In the genomic region with DNA sequence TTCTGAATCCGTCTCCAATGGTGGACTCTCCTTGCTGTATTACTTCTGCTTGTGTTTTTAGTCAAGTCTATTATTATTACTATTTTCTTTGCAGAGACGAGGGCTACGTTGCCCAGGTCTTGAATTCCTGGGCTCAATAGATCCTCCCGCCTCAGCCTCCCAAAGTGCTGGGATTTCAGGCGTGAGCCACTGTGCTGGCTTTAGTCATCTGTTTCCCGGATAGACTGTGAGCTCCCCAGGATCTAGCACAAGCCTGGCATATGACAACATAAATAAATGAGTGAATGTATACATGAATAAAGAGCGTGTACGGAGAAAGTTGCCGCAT, we compare ENCODE assay signal across 8 cellular contexts. TPM values are rescaled to one million over a fixed set of nuclear protein-coding genes. Genes with fewer than 3 reads are reported as not detected.
DNase-seq lines count a peak whose midpoint lies in the region; ATAC-seq and TF ChIP-seq lines count a peak whose summit lies in the region.

No MANE protein-coding gene starts in this region.

- TF ChIP-seq CTCF in GM12865 (IDR thresholded peaks at IDR 0.05; ENCODE audit: insufficient read depth, low read depth, low read length, missing control alignments): no peak
- no peak for TF ChIP-seq CTCF in HL-60 (IDR thresholded peaks at IDR 0.05; ENCODE audit: insufficient read depth, low read length)
- TF ChIP-seq CTCF in colonic mucosa (IDR thresholded peaks at IDR 0.05): no peak

- H3K9me3 Mint-ChIP-seq in natural killer cell treated with Interleukin-12 subunit alpha and Interleukin-12 subunit beta and Interleukin-15 and Interleukin-18, amount 100 ng/mL, for 72 hours: no peaks in the 10 kb centered on the region

- DNase-seq in GM12865 (ENCODE audit: low read depth) (peak; percentile 5), HL-60 (ENCODE audit: low read depth in 1 of 2, low spot score in 1 of 2) (no peak), colonic mucosa (no peak), NCI-H146 treated with DMSO at 0.1 percent for 48 hours (lab: John Stamatoyannopoulos, UW; ENCODE audit: unreplicated experiment) (no peak), NCI-H187 (lab: John Stamatoyannopoulos, UW) (no peak), activated gamma-delta T cell (lab: John Stamatoyannopoulos, UW) (no peak)
- DNase-seq in natural killer cell treated with Interleukin-12 subunit alpha and Interleukin-12 subunit beta and Interleukin-15 and Interleukin-18, amount 100 ng/mL, for 72 hours (ENCODE audit: low spot score): no peak

- H3K9me3 ChIP-seq in colonic mucosa: no peaks in the 10 kb centered on the region

- H3K4me3 ChIP-seq in GM12865 (ENCODE audit: low read depth, low read length): peak overlapping the region; percentile 67
- peak overlapping the region; percentile 91 for H3K4me3 ChIP-seq in HL-60 (replicated peaks; ENCODE audit: insufficient read depth, low read length)
- H3K4me3 ChIP-seq in colonic mucosa: peak overlapping the region; percentile 85

- H3K4me3 Mint-ChIP-seq in natural killer cell treated with Interleukin-12 subunit alpha and Interleukin-12 subunit beta and Interleukin-15 and Interleukin-18, amount 100 ng/mL, for 72 hours: peak overlapping the region; percentile 100

- H3K27ac ChIP-seq in HL-60 (replicated peaks) (peak overlapping the region; percentile 88), colonic mucosa (peak overlapping the region; percentile 20)

- H3K27me3 Mint-ChIP-seq in natural killer cell treated with Interleukin-12 subunit alpha and Interleukin-12 subunit beta and Interleukin-15 and Interleukin-18, amount 100 ng/mL, for 72 hours: no peaks in the 10 kb centered on the region

- H3K9ac ChIP-seq in colonic mucosa (ENCODE audit: low read depth in 2 of 2, low read length in 2 of 2): peak overlapping the region; percentile 33 to 51

- peak in 1 of 2 donors; percentile 38 for ATAC-seq in natural killer cell treated with Interleukin-12 subunit alpha and Interleukin-12 subunit beta and Interleukin-15 and Interleukin-18, amount 100 ng/mL, for 72 hours
- no peak for ATAC-seq in HG02588 (IDR thresholded peaks at IDR 0.05; ENCODE audit: unreplicated experiment)

- peaks cover 10% of the 10 kb centered on the region for H3K4me1 ChIP-seq in colonic mucosa

- no peaks in the 10 kb centered on the region for H3K36me3 ChIP-seq in colonic mucosa

- no peaks in the 10 kb centered on the region for H3K36me3 Mint-ChIP-seq in natural killer cell treated with Interleukin-12 subunit alpha and Interleukin-12 subunit beta and Interleukin-15 and Interleukin-18, amount 100 ng/mL, for 72 hours

- H3K4me1 Mint-ChIP-seq in natural killer cell treated with Interleukin-12 subunit alpha and Interleukin-12 subunit beta and Interleukin-15 and Interleukin-18, amount 100 ng/mL, for 72 hours (ENCODE audit: low read depth in 2 of 2): peaks cover 32 to 35% of the 10 kb centered on the region in 2 donors

- no peaks in the 10 kb centered on the region for H3K27me3 ChIP-seq in HL-60 (ENCODE audit: insufficient read depth, poor library complexity, severe bottlenecking)
- H3K27me3 ChIP-seq in colonic mucosa: no peaks in the 10 kb centered on the region

- intact Hi-C loops in colonic mucosa (cut with DNase I): no loop called here

- peak overlapping the region; percentile 85 to 99 for H3K27ac Mint-ChIP-seq in natural killer cell treated with Interleukin-12 subunit alpha and Interleukin-12 subunit beta and Interleukin-15 and Interleukin-18, amount 100 ng/mL, for 72 hours

RNA-seq across cellular contexts. Expression of gene DDX46, which starts 0.4 kb away (rescaled TPM):
- total RNA-seq in colonic mucosa: 10 to 100 TPM; 38.2 to 49.3 TPM
- total RNA-seq in natural killer cell treated with Interleukin-12 subunit alpha and Interleukin-12 subunit beta and Interleukin-15 and Interleukin-18, amount 100 ng/mL, for 72 hours: 100 to 1,000 TPM in 1 of 2 donors, 10 to 100 TPM in 1; 71.4 to 124 TPM

RNA-seq across cellular contexts. Expression of gene CAMLG, which starts 19.8 kb away (rescaled TPM):
- total RNA-seq in colonic mucosa: 10 to 100 TPM; 21.2 to 27.6 TPM
- 10 to 100 TPM; 15.3 to 16.4 TPM for total RNA-seq in natural killer cell treated with Interleukin-12 subunit alpha and Interleukin-12 subunit beta and Interleukin-15 and Interleukin-18, amount 100 ng/mL, for 72 hours
